Comparison of ENCODE assay signal across 2 cellular contexts in the genomic region with DNA sequence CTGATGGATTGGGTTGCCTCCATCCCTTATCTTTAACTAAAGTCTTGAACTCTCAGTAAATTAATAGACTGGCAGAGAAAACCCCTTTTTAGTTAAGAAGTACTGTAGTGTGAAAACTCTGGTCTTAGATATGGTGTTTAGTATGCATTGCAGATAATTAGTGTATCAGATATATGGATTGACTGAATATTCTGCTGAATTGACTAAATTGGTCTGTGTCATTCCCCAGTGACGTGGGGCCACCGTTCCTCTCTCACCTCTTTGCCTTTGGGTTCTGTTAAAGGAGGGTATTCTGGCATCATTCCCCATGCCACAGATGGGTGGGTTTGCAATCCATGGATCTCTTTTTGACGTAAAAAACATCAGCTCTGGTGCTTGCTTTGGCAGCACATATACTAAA.
TF ChIP-seq lines count a peak whose summit lies in the region.

No MANE protein-coding gene starts in this region.

TF ChIP-seq in HepG2, 621 proteins besides CTCF, POLR2A, EP300 and RAD21:
- TF ChIP-seq ZFP41 (CRISPR knock-in tag; IDR thresholded peaks at IDR 0.05; ENCODE audit: borderline replicate concordance) = no peak
- TF ChIP-seq MAFF (IDR thresholded peaks at IDR 0.05; ENCODE audit: low read depth, low read length) = peak; percentile 88
- peak; percentile 77 to 89; a peak in 3 of 4 replicates for TF ChIP-seq MAFK (conservative IDR thresholded peaks at IDR 0.05 in 1 of 2, IDR thresholded peaks at IDR 0.05 in 1 of 2; ENCODE audit: low read length in 2 of 2)
- TF ChIP-seq, protein P1, sequence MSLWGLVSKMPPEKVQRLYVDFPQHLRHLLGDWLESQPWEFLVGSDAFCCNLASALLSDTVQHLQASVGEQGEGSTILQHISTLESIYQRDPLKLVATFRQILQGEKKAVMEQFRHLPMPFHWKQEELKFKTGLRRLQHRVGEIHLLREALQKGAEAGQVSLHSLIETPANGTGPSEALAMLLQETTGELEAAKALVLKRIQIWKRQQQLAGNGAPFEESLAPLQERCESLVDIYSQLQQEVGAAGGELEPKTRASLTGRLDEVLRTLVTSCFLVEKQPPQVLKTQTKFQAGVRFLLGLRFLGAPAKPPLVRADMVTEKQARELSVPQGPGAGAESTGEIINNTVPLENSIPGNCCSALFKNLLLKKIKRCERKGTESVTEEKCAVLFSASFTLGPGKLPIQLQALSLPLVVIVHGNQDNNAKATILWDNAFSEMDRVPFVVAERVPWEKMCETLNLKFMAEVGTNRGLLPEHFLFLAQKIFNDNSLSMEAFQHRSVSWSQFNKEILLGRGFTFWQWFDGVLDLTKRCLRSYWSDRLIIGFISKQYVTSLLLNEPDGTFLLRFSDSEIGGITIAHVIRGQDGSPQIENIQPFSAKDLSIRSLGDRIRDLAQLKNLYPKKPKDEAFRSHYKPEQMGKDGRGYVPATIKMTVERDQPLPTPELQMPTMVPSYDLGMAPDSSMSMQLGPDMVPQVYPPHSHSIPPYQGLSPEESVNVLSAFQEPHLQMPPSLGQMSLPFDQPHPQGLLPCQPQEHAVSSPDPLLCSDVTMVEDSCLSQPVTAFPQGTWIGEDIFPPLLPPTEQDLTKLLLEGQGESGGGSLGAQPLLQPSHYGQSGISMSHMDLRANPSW (CRISPR knock-in tag; IDR thresholded peaks at IDR 0.05; ENCODE audit: borderline replicate concordance) = no peak
TF ChIP-seq in HepG2: peak in this region for 2.

TF ChIP-seq in IMR-90, 13 proteins besides CTCF, POLR2A, EP300 and RAD21:
- TF ChIP-seq USF2 (IDR thresholded peaks at IDR 0.05; ENCODE audit: low read depth, low read length) (no peak), MAFK (IDR thresholded peaks at IDR 0.05; ENCODE audit: low read depth, low read length) (peak; percentile 61)
